In genomic region chr2:220310326-220310936, GRCh38 we compare ENCODE assay signal across 15 cellular contexts.
DNase-seq lines count a peak whose midpoint lies in the region; TF ChIP-seq lines count a peak whose summit lies in the region.
"Had no signal": no experiment of that assay in that cellular context is flagged by ENCODE, and none has a peak within 500 bp of the region (broad histone marks: within the 10 kb centered on the region; RNA-seq: fewer than 3 reads in every experiment).

No MANE protein-coding gene starts in this region.

- no peak overlapping the region for H3K27ac Mint-ChIP-seq in endothelial cell (ENCODE audit: unreplicated experiment)
- H3K27ac Mint-ChIP-seq: CD14-positive monocyte had no signal

- CTCF ChIA-PET in HEK293 (lab: Yijun Ruan, JAX) = interaction anchor here (0.7 kb wide), 1 partner anchor 119 kb away, joined by 3 read pairs; no protein-coding TSS in a partner anchor

- DNase-seq in NCI-H2171 treated with DMSO at 0.1 percent for 48 hours (lab: John Stamatoyannopoulos, UW) = peak; percentile 53
- DNase-seq in NCI-H2171 (lab: John Stamatoyannopoulos, UW) = no peak
- DNase-seq in NCI-H69 (lab: John Stamatoyannopoulos, UW) = peak; percentile 4
- peak; percentile 59 for DNase-seq in inferior parietal cortex (ENCODE audit: extremely low spot score)
- DNase-seq in activated naive CD4-positive, alpha-beta T cell treated with Interleukin-2 at 50 U/mL for 16 hours = no peak
- DNase-seq in DMS114 treated with DMSO at 0.1 percent for 48 hours (lab: John Stamatoyannopoulos, UW; ENCODE audit: unreplicated experiment) = no peak
- DNase-seq in endothelial cell (ENCODE audit: low spot score) = no peak
- DNase-seq: Caco-2, GM23248, NCI-H2029, NCI-H2227 treated with DMSO at 0.1 percent for 48 hours, SHP77 had no signal

- H3K4me3 Mint-ChIP-seq in endothelial cell (ENCODE audit: unreplicated experiment) = no peak overlapping the region
- H3K4me3 Mint-ChIP-seq: CD14-positive monocyte had no signal

- H3K9me3 Mint-ChIP-seq in endothelial cell (ENCODE audit: unreplicated experiment) = no peaks in the 10 kb centered on the region

- H3K27ac ChIP-seq in HEK293 (ENCODE audit: extremely low read depth, low read depth, low read length) = no peak overlapping the region
- H3K27ac ChIP-seq: A549, GM23248 had no signal

- no peak overlapping the region for H3K4me3 ChIP-seq in HEK293 (ENCODE audit: low read depth, low read length)
- H3K4me3 ChIP-seq: A549, GM23248 had no signal

- POLR2A ChIA-PET in HEK293 (lab: Yijun Ruan, JAX) = no interaction called here

- H3K9me3 ChIP-seq in HEK293 (ENCODE audit: control insufficient read depth, insufficient read depth, low read depth, low read length) = no peaks in the 10 kb centered on the region
- H3K9me3 ChIP-seq: A549, Caco-2 had no signal

- TF ChIP-seq CTCF in HEK293 (tag by site-specific recombination; IDR thresholded peaks at IDR 0.05) = no peak
- no peak for TF ChIP-seq CTCF in endothelial cell (IDR thresholded peaks at IDR 0.05; ENCODE audit: unreplicated experiment)

- peaks cover under 1% of the 10 kb centered on the region for H3K4me1 Mint-ChIP-seq in endothelial cell (ENCODE audit: unreplicated experiment)
- H3K4me1 Mint-ChIP-seq: CD14-positive monocyte had no signal

- no peaks in the 10 kb centered on the region for H3K36me3 ChIP-seq in HEK293 (ENCODE audit: control insufficient read depth in 2 of 2, insufficient read depth in 1 of 2, low read length in 2 of 2)

- no peaks in the 10 kb centered on the region for H3K27me3 Mint-ChIP-seq in endothelial cell (ENCODE audit: unreplicated experiment)

- H3K4me1 ChIP-seq in HEK293 (ENCODE audit: control insufficient read depth, insufficient read depth, low read length) = no peaks in the 10 kb centered on the region
- H3K4me1 ChIP-seq: A549, Caco-2 had no signal

- H3K36me3 Mint-ChIP-seq in endothelial cell (ENCODE audit: low read depth, unreplicated experiment) = no peaks in the 10 kb centered on the region
- H3K36me3 Mint-ChIP-seq: CD14-positive monocyte had no signal

TF ChIP-seq in HEK293, 187 proteins besides CTCF, POLR2A, EP300 and RAD21:
- no peak for TF ChIP-seq ZNF791 (tag by site-specific recombination; IDR thresholded peaks at IDR 0.05)
- TF ChIP-seq ZNF404 (tag by site-specific recombination; IDR thresholded peaks at IDR 0.05) = no peak
- TF ChIP-seq ZNF37A (tag by site-specific recombination; IDR thresholded peaks at IDR 0.05) = no peak
- no peak for TF ChIP-seq ZNF16 (tag by site-specific recombination; IDR thresholded peaks at IDR 0.05; ENCODE audit: low read depth)
- TF ChIP-seq, protein P1, sequence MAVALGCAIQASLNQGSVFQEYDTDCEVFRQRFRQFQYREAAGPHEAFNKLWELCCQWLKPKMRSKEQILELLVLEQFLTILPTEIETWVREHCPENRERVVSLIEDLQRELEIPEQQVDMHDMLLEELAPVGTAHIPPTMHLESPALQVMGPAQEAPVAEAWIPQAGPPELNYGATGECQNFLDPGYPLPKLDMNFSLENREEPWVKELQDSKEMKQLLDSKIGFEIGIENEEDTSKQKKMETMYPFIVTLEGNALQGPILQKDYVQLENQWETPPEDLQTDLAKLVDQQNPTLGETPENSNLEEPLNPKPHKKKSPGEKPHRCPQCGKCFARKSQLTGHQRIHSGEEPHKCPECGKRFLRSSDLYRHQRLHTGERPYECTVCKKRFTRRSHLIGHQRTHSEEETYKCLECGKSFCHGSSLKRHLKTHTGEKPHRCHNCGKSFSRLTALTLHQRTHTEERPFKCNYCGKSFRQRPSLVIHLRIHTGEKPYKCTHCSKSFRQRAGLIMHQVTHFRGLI (tag by site-specific recombination; IDR thresholded peaks at IDR 0.05) = no peak
- TF ChIP-seq ZNF830 (tag by site-specific recombination; IDR thresholded peaks at IDR 0.05; ENCODE audit: low read depth) = no peak
- no peak for TF ChIP-seq ZNF747 (tag by site-specific recombination; IDR thresholded peaks at IDR 0.05)
- TF ChIP-seq ZSCAN16 (tag by site-specific recombination; IDR thresholded peaks at IDR 0.05) = no peak
- no peak for TF ChIP-seq ZNF302 (tag by site-specific recombination; IDR thresholded peaks at IDR 0.05; ENCODE audit: low read depth)
- TF ChIP-seq GLIS1 (tag by site-specific recombination; IDR thresholded peaks at IDR 0.05) = peak; percentile 67
- TF ChIP-seq REST (tag by site-specific recombination; IDR thresholded peaks at IDR 0.05) = no peak
- 0 out of 2 replicates have a peak, but pooled peaks have one; percentile 33 for TF ChIP-seq ZNF335 (tag by site-specific recombination; conservative IDR thresholded peaks at IDR 0.05)
- TF ChIP-seq ZBTB17 (tag by site-specific recombination; IDR thresholded peaks at IDR 0.05) = 0 out of 2 replicates have a peak, but pooled peaks have one; percentile 24

Comparison
In these comparisons a context has a peak if more than half of its experiments do, and no peak if none do; other contexts are left out.
1. DNase-seq: peak in NCI-H2171 treated with DMSO at 0.1 percent for 48 hours (single experiment), NCI-H69 (single experiment) and inferior parietal cortex (single experiment); none in NCI-H2171 (single experiment), activated naive CD4-positive, alpha-beta T cell treated with Interleukin-2 at 50 U/mL for 16 hours (single experiment), DMS114 treated with DMSO at 0.1 percent for 48 hours (single experiment) and endothelial cell (single experiment).